ENCODE assay signal across 18 cellular contexts in the genomic region with DNA sequence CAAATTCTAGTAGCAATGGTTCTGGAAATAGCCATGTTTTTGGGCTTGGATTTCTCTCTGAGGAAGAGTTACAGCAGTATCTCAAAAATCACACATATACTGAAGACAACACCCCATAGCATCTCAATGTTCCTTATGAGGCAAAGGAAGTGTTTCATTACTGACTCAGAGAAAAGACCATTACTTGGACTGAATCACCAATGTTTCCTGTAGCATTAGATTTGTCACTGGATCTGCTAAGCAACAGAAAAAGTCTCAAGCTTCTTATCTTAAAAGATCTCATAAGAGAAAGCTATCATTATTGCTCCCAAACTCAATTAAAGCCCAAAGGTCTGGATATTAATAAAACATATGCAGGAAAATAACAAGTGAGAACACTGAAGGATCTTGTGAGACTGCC.
A peak's percentile ranks its signal among the peaks of the same experiment; 100 is the strongest.
DNase-seq lines count a peak whose midpoint lies in the region; ATAC-seq and TF ChIP-seq lines count a peak whose summit lies in the region.
"Had no signal": no experiment of that assay in that cellular context is flagged by ENCODE, and none has a peak within 500 bp of the region (broad histone marks: within the 10 kb centered on the region; RNA-seq: fewer than 3 reads in every experiment).

No MANE protein-coding gene starts in this region.

- H3K4me1 ChIP-seq in ACC112 (ENCODE audit: control insufficient read depth, insufficient read depth, low read length, unreplicated experiment) (peaks cover 50% of the 10 kb centered on the region), foreskin keratinocyte (peaks cover 46% of the 10 kb centered on the region), sigmoid colon (no peaks in the 10 kb centered on the region)
- H3K4me1 ChIP-seq: BLaER1, uterus had no signal

- peak; percentile 98 for ATAC-seq in foreskin keratinocyte
- ATAC-seq: activated T-cell treated with anti-CD3 and anti-CD28 coated beads, Interleukin-2, amount 50 U/mL, for 4 hours; natural killer cell treated with Interleukin-12 subunit alpha and Interleukin-12 subunit beta and Interleukin-15 and Interleukin-18, amount 100 ng/mL, for 72 hours; WTC11 had no signal

- intact Hi-C loops in Calu3 (cut with micrococcal nuclease; ENCODE audit: unreplicated experiment) = no loop called here
- intact Hi-C loops in sigmoid colon (cut with DNase I) = loop anchor here (10.0 kb wide), 1 partner anchor 255 kb away; no protein-coding TSS in a partner anchor

- no peaks in the 10 kb centered on the region for H3K9me3 ChIP-seq in sigmoid colon
- H3K9me3 ChIP-seq: BLaER1, uterus had no signal

- no peaks in the 10 kb centered on the region for H3K9me3 Mint-ChIP-seq in Calu3 (ENCODE audit: low read depth, unreplicated experiment)
- H3K9me3 Mint-ChIP-seq: activated T-cell treated with anti-CD3 and anti-CD28 coated beads, Interleukin-2, amount 50 U/mL, for 4 hours; natural killer cell treated with Interleukin-12 subunit alpha and Interleukin-12 subunit beta and Interleukin-15 and Interleukin-18, amount 100 ng/mL, for 72 hours had no signal

- no peak overlapping the region for H3K27ac Mint-ChIP-seq in Calu3 (ENCODE audit: unreplicated experiment)
- H3K27ac Mint-ChIP-seq: natural killer cell treated with Interleukin-12 subunit alpha and Interleukin-12 subunit beta and Interleukin-15 and Interleukin-18, amount 100 ng/mL, for 72 hours; WTC11 had no signal

- peak overlapping the region; percentile 59 for H2AFZ ChIP-seq in ACC112 (ENCODE audit: low read length, unreplicated experiment)

- TF ChIP-seq EP300 in sigmoid colon (IDR thresholded peaks at IDR 0.05) = no peak

- no peak for TF ChIP-seq CTCF in HFF-Myc (IDR thresholded peaks at IDR 0.05; ENCODE audit: low read depth, low read length, missing control alignments)
- no peak for TF ChIP-seq CTCF in foreskin keratinocyte (conservative IDR thresholded peaks at IDR 0.05)
- TF ChIP-seq CTCF in Calu3 (IDR thresholded peaks at IDR 0.05; ENCODE audit: unreplicated experiment) = no peak
- TF ChIP-seq CTCF in sigmoid colon (IDR thresholded peaks at IDR 0.05) = no peak

- H3K27ac ChIP-seq in ACC112 (ENCODE audit: low read depth, low read length) (peak overlapping the region; percentile 99), foreskin keratinocyte (peak overlapping the region; percentile 81), sigmoid colon (no peak overlapping the region)
- H3K27ac ChIP-seq: BLaER1, uterus had no signal

- no peaks in the 10 kb centered on the region for H3K4me1 Mint-ChIP-seq in Calu3 (ENCODE audit: low read depth, unreplicated experiment)

- H3K4me3 ChIP-seq in ACC112 (ENCODE audit: low read depth, low read length) = no peak overlapping the region
- no peak overlapping the region for H3K4me3 ChIP-seq in HFF-Myc (replicated peaks; ENCODE audit: low read depth, low read length)
- H3K4me3 ChIP-seq in sigmoid colon = no peak overlapping the region
- H3K4me3 ChIP-seq: BLaER1, MG63, uterus had no signal

- H3K36me3 Mint-ChIP-seq in Calu3 (ENCODE audit: insufficient read depth, unreplicated experiment) = no peaks in the 10 kb centered on the region
- H3K36me3 Mint-ChIP-seq: natural killer cell treated with Interleukin-12 subunit alpha and Interleukin-12 subunit beta and Interleukin-15 and Interleukin-18, amount 100 ng/mL, for 72 hours had no signal

- no peaks in the 10 kb centered on the region for H3K27me3 Mint-ChIP-seq in Calu3 (ENCODE audit: unreplicated experiment)

- H3K27me3 ChIP-seq in ACC112 (ENCODE audit: insufficient read depth, low read length) (no peaks in the 10 kb centered on the region), foreskin keratinocyte (no peaks in the 10 kb centered on the region), sigmoid colon (no peaks in the 10 kb centered on the region)
- H3K27me3 ChIP-seq: BLaER1, MG63, uterus had no signal

- peak; percentile 69 for DNase-seq in HFF-Myc (ENCODE audit: extremely low read depth, low read depth)
- DNase-seq in amniotic epithelial cell (ENCODE audit: low read depth) = peak; percentile 82
- peak; percentile 92 to 97 for DNase-seq in foreskin keratinocyte
- no peak for DNase-seq in NCI-H526 treated with DMSO at 0.1 percent for 48 hours (lab: John Stamatoyannopoulos, UW)
- DNase-seq in Calu3 = no peak
- DNase-seq in activated CD8-positive, alpha-beta memory T cell treated with anti-CD3 and anti-CD28 coated beads, Interleukin-2, amount 50 U/mL, for 48 hours = no peak
- no peak for DNase-seq in sigmoid colon
- DNase-seq: activated T-cell treated with anti-CD3 and anti-CD28 coated beads, Interleukin-2, amount 50 U/mL, for 4 hours; central memory CD4-positive, alpha-beta T cell; foreskin melanocyte; kidney; MG63; SHP77; uterus had no signal

- CTCF ChIA-PET in Calu3 (lab: Charles Lee) = no interaction called here

- no TSS peak for BruUV-seq in Calu3 (replicated peaks; lab: Mats Ljungman, UMichigan)

- no peaks in the 10 kb centered on the region for H3K79me2 ChIP-seq in ACC112 (ENCODE audit: control insufficient read depth, insufficient read depth, low read length, unreplicated experiment)

- TF ChIP-seq POLR2A in sigmoid colon (IDR thresholded peaks at IDR 0.05) = no peak

- H3K36me3 ChIP-seq in ACC112 (ENCODE audit: insufficient read depth, low read length) (peaks cover 9% of the 10 kb centered on the region; the same call in 1 of the 2 replicates), sigmoid colon (no peaks in the 10 kb centered on the region)
- H3K36me3 ChIP-seq: BLaER1, uterus had no signal

- H3K4me3 Mint-ChIP-seq in Calu3 (ENCODE audit: low read depth, unreplicated experiment) = no peak overlapping the region
- H3K4me3 Mint-ChIP-seq: activated T-cell treated with anti-CD3 and anti-CD28 coated beads, Interleukin-2, amount 50 U/mL, for 4 hours; natural killer cell treated with Interleukin-12 subunit alpha and Interleukin-12 subunit beta and Interleukin-15 and Interleukin-18, amount 100 ng/mL, for 72 hours; WTC11 had no signal

Comparison
In these comparisons a context has a peak if more than half of its experiments do, and no peak if none do; other contexts are left out.
1. H3K27ac ChIP-seq: peak in ACC112 (single experiment) and foreskin keratinocyte (single experiment); none in sigmoid colon (0 of 4).
2. DNase-seq: peak in HFF-Myc (single experiment), amniotic epithelial cell (single experiment) and foreskin keratinocyte (2 of 2); none in NCI-H526 treated with DMSO at 0.1 percent for 48 hours (single experiment), Calu3 (single experiment), activated CD8-positive, alpha-beta memory T cell treated with anti-CD3 and anti-CD28 coated beads, Interleukin-2, amount 50 U/mL, for 48 hours (single experiment) and sigmoid colon (single experiment).